11 cellular contexts compared by ENCODE assay signal in genomic region chr11:130634981-130635473, GRCh38.
DNase-seq lines count a peak whose midpoint lies in the region; ATAC-seq, FAIRE-seq and TF ChIP-seq lines count a peak whose summit lies in the region.
"Had no signal": no experiment of that assay in that cellular context is flagged by ENCODE, and none has a peak within 500 bp of the region (broad histone marks: within the 10 kb centered on the region; RNA-seq: fewer than 3 reads in every experiment).

No MANE protein-coding gene starts in this region.

- peak; percentile 45 for ATAC-seq in GM18511 (IDR thresholded peaks at IDR 0.05; ENCODE audit: unreplicated experiment)
- no peak for ATAC-seq in HG03378 (IDR thresholded peaks at IDR 0.05; ENCODE audit: unreplicated experiment)
- no peak for ATAC-seq in HG02840 (IDR thresholded peaks at IDR 0.05; ENCODE audit: low FRiP score, unreplicated experiment)

- no peak overlapping the region for H4K8ac ChIP-seq in trophoblast cell (ENCODE audit: low read depth, low read length)

- H3K23ac ChIP-seq in trophoblast cell (ENCODE audit: low read length) = no peak overlapping the region

- H3K4me1 Mint-ChIP-seq in nephron = peaks cover 56% of the 10 kb centered on the region
- H3K4me1 Mint-ChIP-seq: activated B cell treated with CpG ODN at 0.5 μM for 24 hours, IgD-negative memory B cell had no signal

- no peak overlapping the region for H3K27ac ChIP-seq in trophoblast cell (ENCODE audit: low read depth, low read length)

- no CpG with 5 or more reads among the region's 10 CpGs for WGBS in trophoblast cell (ENCODE audit: extremely low coverage, insufficient coverage, insufficient read length)

- no peak overlapping the region for H3K4ac ChIP-seq in trophoblast cell (ENCODE audit: low read depth, low read length)

- H4K91ac ChIP-seq in trophoblast cell (ENCODE audit: low read depth, low read length) = no peak overlapping the region

- no peaks in the 10 kb centered on the region for H3K27me3 Mint-ChIP-seq in nephron (ENCODE audit: low read depth)
- H3K27me3 Mint-ChIP-seq: IgD-negative memory B cell had no signal

- H3K18ac ChIP-seq in trophoblast cell (ENCODE audit: low read length) = no peak overlapping the region

- peaks cover 3 to 5% of the 10 kb centered on the region in 2 experiments for H3K4me1 ChIP-seq in trophoblast cell (ENCODE audit: control insufficient read depth in 1 of 2, insufficient read depth in 2 of 2, low read length in 2 of 2)

- H2BK120ac ChIP-seq in trophoblast cell (ENCODE audit: insufficient read depth, low read length, poor library complexity) = no peak overlapping the region

- H3K14ac ChIP-seq in trophoblast cell (ENCODE audit: low read length) = no peak overlapping the region

- H4K12ac ChIP-seq in trophoblast cell (ENCODE audit: low read depth, low read length) = no peak overlapping the region

- TF ChIP-seq CTCF in bronchial epithelial cell (IDR thresholded peaks at IDR 0.05; ENCODE audit: insufficient read depth, low read length, severe bottlenecking) (no peak), nephron (IDR thresholded peaks at IDR 0.05; ENCODE audit: unreplicated experiment in 3 of 3) (no peak)

- DNase-seq in NCI-H2081 treated with DMSO at 0.1 percent for 48 hours (lab: John Stamatoyannopoulos, UW) (peak; percentile 87), bronchial epithelial cell (ENCODE audit: low read depth) (peak; percentile 92), trophoblast cell (no peak)
- DNase-seq in stimulated activated naive CD4-positive, alpha-beta T cell (lab: John Stamatoyannopoulos, UW) = no peak
- DNase-seq: activated B cell treated with CpG ODN at 0.5 μM for 24 hours had no signal

- peak overlapping the region in 2 of 3 experiments; percentile 74 to 75 for H3K27ac Mint-ChIP-seq in nephron
- H3K27ac Mint-ChIP-seq: activated B cell treated with CpG ODN at 0.5 μM for 24 hours, IgD-negative memory B cell had no signal

- no peak overlapping the region for H2BK12ac ChIP-seq in trophoblast cell (ENCODE audit: low read length)

- H3K4me3 ChIP-seq in bronchial epithelial cell (ENCODE audit: low read depth, low read length) (no peak overlapping the region), trophoblast cell (ENCODE audit: low read depth, low read length) (no peak overlapping the region)
- H3K4me3 ChIP-seq: esophagus muscularis mucosa had no signal

- H3K36me3 ChIP-seq in bronchial epithelial cell (ENCODE audit: control insufficient read depth, insufficient read depth, low read length) = no peaks in the 10 kb centered on the region
- no peaks in the 10 kb centered on the region for H3K36me3 ChIP-seq in trophoblast cell (ENCODE audit: control insufficient read depth in 1 of 2, insufficient read depth in 2 of 2, low read length in 2 of 2)
- H3K36me3 ChIP-seq: esophagus muscularis mucosa had no signal

- H3K27me3 ChIP-seq in bronchial epithelial cell (ENCODE audit: control insufficient read depth, insufficient read depth, low read length) (no peaks in the 10 kb centered on the region), trophoblast cell (ENCODE audit: insufficient read depth, low read length) (no peaks in the 10 kb centered on the region)
- H3K27me3 ChIP-seq: esophagus muscularis mucosa had no signal

- H3K79me2 ChIP-seq in trophoblast cell (ENCODE audit: control insufficient read depth, insufficient read depth, low read length, poor library complexity) = peaks cover 1% of the 10 kb centered on the region

- FAIRE-seq in bronchial epithelial cell (lab: Jason Lieb, UNC) = no peak

- no peak overlapping the region for H3K4me2 ChIP-seq in trophoblast cell (ENCODE audit: low read length)

- H3K36me3 Mint-ChIP-seq in nephron (ENCODE audit: low read depth) = no peaks in the 10 kb centered on the region
- H3K36me3 Mint-ChIP-seq: IgD-negative memory B cell had no signal

- H3K79me1 ChIP-seq in trophoblast cell (ENCODE audit: low read length) = no peaks in the 10 kb centered on the region

- H2AK5ac ChIP-seq in trophoblast cell (ENCODE audit: low read length) = no peak overlapping the region

- peaks cover 3% of the 10 kb centered on the region for H3K9me3 Mint-ChIP-seq in nephron
- H3K9me3 Mint-ChIP-seq: activated B cell treated with CpG ODN at 0.5 μM for 24 hours, IgD-negative memory B cell had no signal

- no peak overlapping the region for H2BK5ac ChIP-seq in trophoblast cell (ENCODE audit: low read depth, low read length, poor library complexity)

- H3K4me3 Mint-ChIP-seq in nephron = peak overlapping the region in 1 of 3 experiments; percentile 20
- H3K4me3 Mint-ChIP-seq: activated B cell treated with CpG ODN at 0.5 μM for 24 hours, IgD-negative memory B cell had no signal

- no peak overlapping the region for H3K9ac ChIP-seq in trophoblast cell (ENCODE audit: low read length)

- H2AFZ ChIP-seq in trophoblast cell (ENCODE audit: insufficient read depth, low read length, poor library complexity) = no peak overlapping the region

- H3K9me3 ChIP-seq in trophoblast cell (ENCODE audit: insufficient read depth, low read depth, low read length) = no peaks in the 10 kb centered on the region
- H3K9me3 ChIP-seq: esophagus muscularis mucosa had no signal

Comparison
In these comparisons a context has a peak if more than half of its experiments do, and no peak if none do; other contexts are left out.
1. DNase-seq: peak in NCI-H2081 treated with DMSO at 0.1 percent for 48 hours (single experiment) and bronchial epithelial cell (single experiment); none in stimulated activated naive CD4-positive, alpha-beta T cell (0 of 6) and trophoblast cell (0 of 2).